ENCODE assay signal across 1 cellular context in genomic region chr2:220654322-220654721, GRCh38.
TF ChIP-seq lines count a peak whose summit lies in the region.

No MANE protein-coding gene starts in this region.

TF ChIP-seq in HepG2, 621 proteins besides CTCF, POLR2A, EP300 and RAD21 (continued from another document):
- TF ChIP-seq, protein P1, sequence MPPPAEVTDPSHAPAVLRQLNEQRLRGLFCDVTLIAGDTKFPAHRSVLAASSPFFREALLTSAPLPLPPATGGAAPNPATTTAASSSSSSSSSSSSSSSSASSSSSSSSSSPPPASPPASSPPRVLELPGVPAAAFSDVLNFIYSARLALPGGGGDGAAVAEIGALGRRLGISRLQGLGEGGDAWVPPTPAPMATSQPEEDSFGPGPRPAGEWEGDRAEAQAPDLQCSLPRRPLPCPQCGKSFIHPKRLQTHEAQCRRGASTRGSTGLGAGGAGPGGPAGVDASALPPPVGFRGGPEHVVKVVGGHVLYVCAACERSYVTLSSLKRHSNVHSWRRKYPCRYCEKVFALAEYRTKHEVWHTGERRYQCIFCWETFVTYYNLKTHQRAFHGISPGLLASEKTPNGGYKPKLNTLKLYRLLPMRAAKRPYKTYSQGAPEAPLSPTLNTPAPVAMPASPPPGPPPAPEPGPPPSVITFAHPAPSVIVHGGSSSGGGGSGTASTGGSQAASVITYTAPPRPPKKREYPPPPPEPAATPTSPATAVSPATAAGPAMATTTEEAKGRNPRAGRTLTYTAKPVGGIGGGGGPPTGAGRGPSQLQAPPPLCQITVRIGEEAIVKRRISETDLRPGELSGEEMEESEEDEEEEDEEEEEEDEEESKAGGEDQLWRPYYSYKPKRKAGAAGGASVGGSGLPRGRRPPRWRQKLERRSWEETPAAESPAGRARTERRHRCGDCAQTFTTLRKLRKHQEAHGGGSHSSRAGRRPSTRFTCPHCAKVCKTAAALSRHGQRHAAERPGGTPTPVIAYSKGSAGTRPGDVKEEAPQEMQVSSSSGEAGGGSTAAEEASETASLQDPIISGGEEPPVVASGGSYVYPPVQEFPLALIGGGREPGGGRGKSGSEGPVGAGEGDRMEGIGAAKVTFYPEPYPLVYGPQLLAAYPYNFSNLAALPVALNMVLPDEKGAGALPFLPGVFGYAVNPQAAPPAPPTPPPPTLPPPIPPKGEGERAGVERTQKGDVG (CRISPR knock-in tag; IDR thresholded peaks at IDR 0.05; ENCODE audit: borderline replicate concordance): no peak
- no peak for TF ChIP-seq KAT7 (CRISPR knock-in tag; IDR thresholded peaks at IDR 0.05; ENCODE audit: borderline replicate concordance)
- TF ChIP-seq MAFF (IDR thresholded peaks at IDR 0.05; ENCODE audit: low read depth, low read length): peak; percentile 56; the same call in 1 of the 2 replicates
TF ChIP-seq in HepG2: peak in this region for 2.
